ENCODE assay signal across 8 cellular contexts in the genomic region with DNA sequence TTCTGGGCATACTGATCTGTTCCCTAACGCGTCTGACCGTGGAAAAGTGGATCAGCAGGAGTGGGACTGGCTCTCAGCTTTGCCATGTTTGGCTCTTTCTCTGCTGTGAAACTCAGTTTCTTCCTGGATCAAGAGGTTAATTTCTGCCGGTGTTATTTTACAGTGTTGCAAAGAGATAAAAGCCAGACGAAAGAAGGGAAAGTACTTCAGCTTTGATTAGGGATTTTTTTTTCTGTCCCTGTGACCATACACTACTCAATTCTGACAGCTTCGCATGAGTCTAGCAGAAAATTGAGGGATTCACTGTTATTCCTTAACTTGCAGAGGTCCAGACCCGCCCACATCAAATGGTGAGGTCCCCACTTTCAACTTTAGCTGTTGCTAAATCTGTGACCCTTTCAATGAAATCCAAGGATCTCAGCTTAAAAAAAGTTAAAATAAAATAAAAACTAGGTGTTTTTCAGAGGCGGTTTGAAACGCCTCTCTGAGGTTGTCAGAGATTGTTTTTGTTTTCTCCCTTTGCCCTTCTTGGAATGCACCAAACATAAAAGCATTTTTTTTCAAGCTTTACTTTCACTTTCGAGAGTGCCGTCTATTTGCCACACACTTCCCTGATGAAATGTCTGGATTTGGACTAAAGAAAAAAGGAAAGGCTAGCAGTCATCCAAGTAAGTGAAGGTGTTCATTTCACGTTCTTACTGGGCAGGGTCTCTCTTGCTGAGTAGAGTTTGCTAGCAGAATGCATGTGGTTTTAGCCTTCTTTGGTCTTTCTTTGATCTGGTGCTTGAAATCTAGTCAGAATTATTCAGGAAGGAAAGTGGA. TPM values are rescaled to one million over a fixed set of nuclear protein-coding genes. Genes with fewer than 3 reads are reported as not detected.
A peak's percentile ranks its signal among the peaks of the same experiment; 100 is the strongest.
DNase-seq lines count a peak whose midpoint lies in the region; ATAC-seq lines count a peak whose summit lies in the region.

A gene (plus strand): TSS at position 576 of the 822 bp plus-strand sequence. CDS start 7,464 bp downstream, outside the sequence.

- no peaks in the 10 kb centered on the region for H4K20me1 ChIP-seq in BLaER1 treated with 17β-estradiol and CSF1 and Interleukin-3, amounts not matched to agents 10 nM and 100 nM

- no peak for DNase-seq in activated naive CD4-positive, alpha-beta T cell treated with anti-CD3 and anti-CD28 coated beads, Interleukin-2, amount 50 U/mL, for 72 hours (ENCODE audit: low spot score in 2 of 2)
- DNase-seq in immature natural killer cell (peak; percentile 35 to 47 (median 42)), posterior vena cava (ENCODE audit: low spot score) (no peak), Ammon's horn (ENCODE audit: low spot score) (no peak), occipital lobe (lab: John Stamatoyannopoulos, UW) (no peak)
- DNase-seq in stimulated activated effector memory CD8-positive, alpha-beta T cell treated with anti-CD3 and anti-CD28 coated beads, Interleukin-12 subunit alpha, Interleukin-12 subunit beta, amount 100 ng/mL, for 72 hours (ENCODE audit: low spot score in 2 of 2): peak in 1 of 2 donors; percentile 33

- no peaks in the 10 kb centered on the region for H3K36me3 ChIP-seq in BLaER1 treated with 17β-estradiol and CSF1 and Interleukin-3, amounts not matched to agents 10 nM and 100 nM

- H3K27me3 Mint-ChIP-seq in immature natural killer cell (ENCODE audit: low read depth in 3 of 3): no peaks in the 10 kb centered on the region

- peak; percentile 33 for ATAC-seq in HG03342 (IDR thresholded peaks at IDR 0.05; ENCODE audit: unreplicated experiment)
- ATAC-seq in activated naive CD4-positive, alpha-beta T cell treated with anti-CD3 and anti-CD28 coated beads, Interleukin-2, amount 50 U/mL, for 72 hours: peak; percentile 32 to 74
- ATAC-seq in stimulated activated effector memory CD8-positive, alpha-beta T cell treated with anti-CD3 and anti-CD28 coated beads, Interleukin-12 subunit alpha, Interleukin-12 subunit beta, amount 100 ng/mL, for 72 hours: peak; percentile 27

- no peaks in the 10 kb centered on the region for H3K9me3 Mint-ChIP-seq in activated naive CD4-positive, alpha-beta T cell treated with anti-CD3 and anti-CD28 coated beads, Interleukin-2, amount 50 U/mL, for 72 hours
- H3K9me3 Mint-ChIP-seq in immature natural killer cell: no peaks in the 10 kb centered on the region
- no peaks in the 10 kb centered on the region for H3K9me3 Mint-ChIP-seq in stimulated activated effector memory CD8-positive, alpha-beta T cell treated with anti-CD3 and anti-CD28 coated beads, Interleukin-12 subunit alpha, Interleukin-12 subunit beta, amount 100 ng/mL, for 72 hours

- no peak within 1 kb of the TSS for H3K27ac Mint-ChIP-seq in activated naive CD4-positive, alpha-beta T cell treated with anti-CD3 and anti-CD28 coated beads, Interleukin-2, amount 50 U/mL, for 72 hours
- H3K27ac Mint-ChIP-seq in immature natural killer cell: peak within 1 kb of the TSS; percentile 62 to 88 (median 72)
- peak within 1 kb of the TSS; percentile 35 for H3K27ac Mint-ChIP-seq in stimulated activated effector memory CD8-positive, alpha-beta T cell treated with anti-CD3 and anti-CD28 coated beads, Interleukin-12 subunit alpha, Interleukin-12 subunit beta, amount 100 ng/mL, for 72 hours

- H3K9me3 ChIP-seq in BLaER1 treated with 17β-estradiol and CSF1 and Interleukin-3, amounts not matched to agents 10 nM and 100 nM (replicated peaks in 1 of 11): no peaks in the 10 kb centered on the region

- peak within 1 kb of the TSS; percentile 67 to 93 (median 81) for H3K4me2 ChIP-seq in BLaER1 treated with 17β-estradiol and CSF1 and Interleukin-3, amounts not matched to agents 10 nM and 100 nM

- intact Hi-C loops in posterior vena cava (cut with DNase I): loop anchor here in 1 of 2 donors (5.0 to 10.0 kb wide), 2 partner anchors 66 to 519 kb away; no protein-coding TSS in a partner anchor

- peak within 1 kb of the TSS; percentile 42 to 66 (median 51) for H3K4me3 ChIP-seq in BLaER1 treated with 17β-estradiol and CSF1 and Interleukin-3, amounts not matched to agents 10 nM and 100 nM

- peak within 1 kb of the TSS; percentile 12 to 72 (median 59); a peak in 21 of 22 replicates for H3K9ac ChIP-seq in BLaER1 treated with 17β-estradiol and CSF1 and Interleukin-3, amounts not matched to agents 10 nM and 100 nM

- peaks cover 25 to 37% of the 10 kb centered on the region in 2 donors for H3K4me1 Mint-ChIP-seq in immature natural killer cell
- peaks cover 17% of the 10 kb centered on the region for H3K4me1 Mint-ChIP-seq in stimulated activated effector memory CD8-positive, alpha-beta T cell treated with anti-CD3 and anti-CD28 coated beads, Interleukin-12 subunit alpha, Interleukin-12 subunit beta, amount 100 ng/mL, for 72 hours

- H3K4me3 Mint-ChIP-seq in immature natural killer cell: peak within 1 kb of the TSS; percentile 79 to 98 (median 83)
- H3K4me3 Mint-ChIP-seq in stimulated activated effector memory CD8-positive, alpha-beta T cell treated with anti-CD3 and anti-CD28 coated beads, Interleukin-12 subunit alpha, Interleukin-12 subunit beta, amount 100 ng/mL, for 72 hours: peak within 1 kb of the TSS; percentile 55

- H3K36me3 Mint-ChIP-seq in activated naive CD4-positive, alpha-beta T cell treated with anti-CD3 and anti-CD28 coated beads, Interleukin-2, amount 50 U/mL, for 72 hours: no peaks in the 10 kb centered on the region
- no peaks in the 10 kb centered on the region for H3K36me3 Mint-ChIP-seq in immature natural killer cell
- no peaks in the 10 kb centered on the region for H3K36me3 Mint-ChIP-seq in stimulated activated effector memory CD8-positive, alpha-beta T cell treated with anti-CD3 and anti-CD28 coated beads, Interleukin-12 subunit alpha, Interleukin-12 subunit beta, amount 100 ng/mL, for 72 hours

- peaks cover 8 to 19% (median 14%) of the 10 kb centered on the region in 10 experiments for H3K4me1 ChIP-seq in BLaER1 treated with 17β-estradiol and CSF1 and Interleukin-3, amounts not matched to agents 10 nM and 100 nM

- no peaks in the 10 kb centered on the region for H3K27me3 ChIP-seq in BLaER1 treated with 17β-estradiol and CSF1 and Interleukin-3, amounts not matched to agents 10 nM and 100 nM

- H3K27ac ChIP-seq in BLaER1 treated with 17β-estradiol and CSF1 and Interleukin-3, amounts not matched to agents 10 nM and 100 nM: peak within 1 kb of the TSS in 8 of 11 experiments; percentile 1 to 40 (median 22); a peak in 9 of 22 replicates

RNA-seq across cellular contexts. Expression of the gene that starts here (rescaled TPM):
- under 1 TPM in 1 of 2 donors, not detected in 1; 0.10 TPM for total RNA-seq in activated naive CD4-positive, alpha-beta T cell treated with anti-CD3 and anti-CD28 coated beads, Interleukin-2, amount 50 U/mL, for 72 hours
- 10 to 100 TPM in 1 of 3 donors, 1 to 10 TPM in 2; 2.5 to 13.3 (median 5.8) TPM for polyA plus RNA-seq in immature natural killer cell
- total RNA-seq in posterior vena cava: 10 to 100 TPM in 1 of 2 donors, 1 to 10 TPM in 1; 8.3 to 13.8 TPM
- total RNA-seq in occipital lobe: 1.9 TPM

Comparison
In these comparisons a context has a peak if more than half of its experiments do, and no peak if none do; other contexts are left out.
1. Peak in ATAC-seq in activated naive CD4-positive, alpha-beta T cell treated with anti-CD3 and anti-CD28 coated beads, Interleukin-2, amount 50 U/mL, for 72 hours; RNA of the gene not detected or under 1 TPM.
2. DNase-seq: peak in immature natural killer cell (3 of 3); none in activated naive CD4-positive, alpha-beta T cell treated with anti-CD3 and anti-CD28 coated beads, Interleukin-2, amount 50 U/mL, for 72 hours (0 of 2), posterior vena cava (single experiment), Ammon's horn (single experiment) and occipital lobe (single experiment).
3. H3K27ac Mint-ChIP-seq: peak in immature natural killer cell (6 of 6) and stimulated activated effector memory CD8-positive, alpha-beta T cell treated with anti-CD3 and anti-CD28 coated beads, Interleukin-12 subunit alpha, Interleukin-12 subunit beta, amount 100 ng/mL, for 72 hours (single experiment); none in activated naive CD4-positive, alpha-beta T cell treated with anti-CD3 and anti-CD28 coated beads, Interleukin-2, amount 50 U/mL, for 72 hours (0 of 2).
4. Peak in every context shown above with its lines, with median percentiles within 50 percentile points of each other: ATAC-seq.